1 cellular context compared by ENCODE assay signal in genomic region chr22:17628304-17629166, GRCh38.
TF ChIP-seq lines count a peak whose summit lies in the region.

ATP6V1E1 (minus strand) TSS chr22:17628749; CDS start chr22:17628635, 114 bp downstream.

TF ChIP-seq in K562, 482 proteins besides CTCF, POLR2A, EP300 and RAD21 (continued from another document and continues in another):
- TF ChIP-seq PBX2 (CRISPR knock-in tag; IDR thresholded peaks at IDR 0.05; ENCODE audit: low read depth) (no peak), PBX2 (tag; conservative IDR thresholded peaks at IDR 0.05; ENCODE audit: low read depth) (no peak), PKNOX1 (IDR thresholded peaks at IDR 0.05) (peak; percentile 56), PREB (CRISPR knock-in tag; IDR thresholded peaks at IDR 0.05) (peak; percentile 74; the same call in 1 of the 2 replicates), ZNF175 (CRISPR knock-in tag; IDR thresholded peaks at IDR 0.05; ENCODE audit: low read depth) (no peak; the same call in 1 of the 2 replicates), ATF6 (CRISPR knock-in tag; IDR thresholded peaks at IDR 0.05) (peak; percentile 73; the same call in 1 of the 2 replicates), RNF2 (IDR thresholded peaks at IDR 0.05) (no peak), HDAC8 (tag; IDR thresholded peaks at IDR 0.05) (0 out of 2 replicates have a peak, but pooled peaks have one; percentile 56), PRMT5 (CRISPR knock-in tag; IDR thresholded peaks at IDR 0.05) (no peak), DACH1 (IDR thresholded peaks at IDR 0.05; ENCODE audit: partially characterized antibody) (no peak), NFIC (IDR thresholded peaks at IDR 0.05) (no peak), SRSF1 (IDR thresholded peaks at IDR 0.05; ENCODE audit: low read depth, low read length) (no peak), PHB (CRISPR knock-in tag; IDR thresholded peaks at IDR 0.05) (0 out of 2 replicates have a peak, but pooled peaks have one; percentile 74), ZNF263 (CRISPR knock-in tag; IDR thresholded peaks at IDR 0.05; ENCODE audit: borderline replicate concordance) (no peak; the same call in 1 of the 2 replicates), PHF8 (IDR thresholded peaks at IDR 0.05; ENCODE audit: borderline replicate concordance, low read length) (peak; percentile 97), BRF2 (IDR thresholded peaks at IDR 0.05; ENCODE audit: borderline replicate concordance, insufficient read depth, insufficient read length) (no peak), SIX5 (IDR thresholded peaks at IDR 0.05; ENCODE audit: borderline replicate concordance in 1 of 2, insufficient read depth in 1 of 2, low read depth in 1 of 2, low read length in 2 of 2) (no peak), EP400 (IDR thresholded peaks at IDR 0.05) (peak; percentile 93), ZNF551 (CRISPR knock-in tag; IDR thresholded peaks at IDR 0.05) (no peak), PCBP1 (IDR thresholded peaks at IDR 0.05; ENCODE audit: low read depth, low read length, poor library complexity, severe bottlenecking) (no peak), HNRNPK (IDR thresholded peaks at IDR 0.05; ENCODE audit: low read depth, low read length, poor library complexity, severe bottlenecking) (no peak), BRF1 (IDR thresholded peaks at IDR 0.05; ENCODE audit: borderline replicate concordance, extremely low read depth, insufficient read length) (no peak), TFAM (CRISPR knock-in tag; conservative IDR thresholded peaks at IDR 0.05) (no peak), RHOXF2B (CRISPR knock-in tag; conservative IDR thresholded peaks at IDR 0.05) (peak; percentile 80; the same call in 1 of the 2 replicates), ILK (tag; IDR thresholded peaks at IDR 0.05; ENCODE audit: borderline replicate concordance, low read depth) (no peak), MTF1 (CRISPR knock-in tag; IDR thresholded peaks at IDR 0.05; ENCODE audit: borderline replicate concordance) (no peak), SRSF3 (IDR thresholded peaks at IDR 0.05; ENCODE audit: insufficient read depth, low read length) (no peak), GTF2E2 (tag; IDR thresholded peaks at IDR 0.05) (no peak; the same call in none of the 2 replicates), PHF21A (IDR thresholded peaks at IDR 0.05; ENCODE audit: borderline replicate concordance, low read depth) (no peak), ZNF431 (CRISPR knock-in tag; IDR thresholded peaks at IDR 0.05) (no peak), NUFIP1 (IDR thresholded peaks at IDR 0.05; ENCODE audit: partially characterized antibody) (no peak), YBX1 (IDR thresholded peaks at IDR 0.05) (no peak), CCNT2 (IDR thresholded peaks at IDR 0.05; ENCODE audit: borderline replicate concordance, extremely low read depth, insufficient read length, low read depth, low read length) (no peak)
- TF ChIP-seq, protein P1, sequence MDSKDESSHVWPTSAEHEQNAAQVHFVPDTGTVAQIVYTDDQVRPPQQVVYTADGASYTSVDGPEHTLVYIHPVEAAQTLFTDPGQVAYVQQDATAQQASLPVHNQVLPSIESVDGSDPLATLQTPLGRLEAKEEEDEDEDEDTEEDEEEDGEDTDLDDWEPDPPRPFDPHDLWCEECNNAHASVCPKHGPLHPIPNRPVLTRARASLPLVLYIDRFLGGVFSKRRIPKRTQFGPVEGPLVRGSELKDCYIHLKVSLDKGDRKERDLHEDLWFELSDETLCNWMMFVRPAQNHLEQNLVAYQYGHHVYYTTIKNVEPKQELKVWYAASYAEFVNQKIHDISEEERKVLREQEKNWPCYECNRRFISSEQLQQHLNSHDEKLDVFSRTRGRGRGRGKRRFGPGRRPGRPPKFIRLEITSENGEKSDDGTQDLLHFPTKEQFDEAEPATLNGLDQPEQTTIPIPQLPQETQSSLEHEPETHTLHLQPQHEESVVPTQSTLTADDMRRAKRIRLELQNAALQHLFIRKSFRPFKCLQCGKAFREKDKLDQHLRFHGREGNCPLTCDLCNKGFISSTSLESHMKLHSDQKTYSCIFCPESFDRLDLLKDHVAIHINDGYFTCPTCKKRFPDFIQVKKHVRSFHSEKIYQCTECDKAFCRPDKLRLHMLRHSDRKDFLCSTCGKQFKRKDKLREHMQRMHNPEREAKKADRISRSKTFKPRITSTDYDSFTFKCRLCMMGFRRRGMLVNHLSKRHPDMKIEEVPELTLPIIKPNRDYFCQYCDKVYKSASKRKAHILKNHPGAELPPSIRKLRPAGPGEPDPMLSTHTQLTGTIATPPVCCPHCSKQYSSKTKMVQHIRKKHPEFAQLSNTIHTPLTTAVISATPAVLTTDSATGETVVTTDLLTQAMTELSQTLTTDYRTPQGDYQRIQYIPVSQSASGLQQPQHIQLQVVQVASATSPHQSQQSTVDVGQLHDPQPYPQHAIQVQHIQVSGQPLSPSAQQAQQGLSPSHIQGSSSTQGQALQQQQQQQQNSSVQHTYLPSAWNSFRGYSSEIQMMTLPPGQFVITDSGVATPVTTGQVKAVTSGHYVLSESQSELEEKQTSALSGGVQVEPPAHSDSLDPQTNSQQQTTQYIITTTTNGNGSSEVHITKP (IDR thresholded peaks at IDR 0.05; ENCODE audit: partially characterized antibody): no peak
- TF ChIP-seq, protein P2, sequence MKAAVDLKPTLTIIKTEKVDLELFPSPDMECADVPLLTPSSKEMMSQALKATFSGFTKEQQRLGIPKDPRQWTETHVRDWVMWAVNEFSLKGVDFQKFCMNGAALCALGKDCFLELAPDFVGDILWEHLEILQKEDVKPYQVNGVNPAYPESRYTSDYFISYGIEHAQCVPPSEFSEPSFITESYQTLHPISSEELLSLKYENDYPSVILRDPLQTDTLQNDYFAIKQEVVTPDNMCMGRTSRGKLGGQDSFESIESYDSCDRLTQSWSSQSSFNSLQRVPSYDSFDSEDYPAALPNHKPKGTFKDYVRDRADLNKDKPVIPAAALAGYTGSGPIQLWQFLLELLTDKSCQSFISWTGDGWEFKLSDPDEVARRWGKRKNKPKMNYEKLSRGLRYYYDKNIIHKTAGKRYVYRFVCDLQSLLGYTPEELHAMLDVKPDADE (conservative IDR thresholded peaks at IDR 0.05; ENCODE audit: control insufficient read depth, low read depth, low read length): peak; percentile 45
- TF ChIP-seq, protein P3, sequence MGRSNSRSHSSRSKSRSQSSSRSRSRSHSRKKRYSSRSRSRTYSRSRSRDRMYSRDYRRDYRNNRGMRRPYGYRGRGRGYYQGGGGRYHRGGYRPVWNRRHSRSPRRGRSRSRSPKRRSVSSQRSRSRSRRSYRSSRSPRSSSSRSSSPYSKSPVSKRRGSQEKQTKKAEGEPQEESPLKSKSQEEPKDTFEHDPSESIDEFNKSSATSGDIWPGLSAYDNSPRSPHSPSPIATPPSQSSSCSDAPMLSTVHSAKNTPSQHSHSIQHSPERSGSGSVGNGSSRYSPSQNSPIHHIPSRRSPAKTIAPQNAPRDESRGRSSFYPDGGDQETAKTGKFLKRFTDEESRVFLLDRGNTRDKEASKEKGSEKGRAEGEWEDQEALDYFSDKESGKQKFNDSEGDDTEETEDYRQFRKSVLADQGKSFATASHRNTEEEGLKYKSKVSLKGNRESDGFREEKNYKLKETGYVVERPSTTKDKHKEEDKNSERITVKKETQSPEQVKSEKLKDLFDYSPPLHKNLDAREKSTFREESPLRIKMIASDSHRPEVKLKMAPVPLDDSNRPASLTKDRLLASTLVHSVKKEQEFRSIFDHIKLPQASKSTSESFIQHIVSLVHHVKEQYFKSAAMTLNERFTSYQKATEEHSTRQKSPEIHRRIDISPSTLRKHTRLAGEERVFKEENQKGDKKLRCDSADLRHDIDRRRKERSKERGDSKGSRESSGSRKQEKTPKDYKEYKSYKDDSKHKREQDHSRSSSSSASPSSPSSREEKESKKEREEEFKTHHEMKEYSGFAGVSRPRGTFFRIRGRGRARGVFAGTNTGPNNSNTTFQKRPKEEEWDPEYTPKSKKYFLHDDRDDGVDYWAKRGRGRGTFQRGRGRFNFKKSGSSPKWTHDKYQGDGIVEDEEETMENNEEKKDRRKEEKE (IDR thresholded peaks at IDR 0.05; ENCODE audit: borderline replicate concordance in 1 of 2, control insufficient read depth in 1 of 2, low read depth in 2 of 2, low read length in 1 of 2): no peak
- TF ChIP-seq, protein P4, sequence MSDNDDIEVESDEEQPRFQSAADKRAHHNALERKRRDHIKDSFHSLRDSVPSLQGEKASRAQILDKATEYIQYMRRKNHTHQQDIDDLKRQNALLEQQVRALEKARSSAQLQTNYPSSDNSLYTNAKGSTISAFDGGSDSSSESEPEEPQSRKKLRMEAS (CRISPR knock-in tag; IDR thresholded peaks at IDR 0.05): no peak
- TF ChIP-seq, protein P5, sequence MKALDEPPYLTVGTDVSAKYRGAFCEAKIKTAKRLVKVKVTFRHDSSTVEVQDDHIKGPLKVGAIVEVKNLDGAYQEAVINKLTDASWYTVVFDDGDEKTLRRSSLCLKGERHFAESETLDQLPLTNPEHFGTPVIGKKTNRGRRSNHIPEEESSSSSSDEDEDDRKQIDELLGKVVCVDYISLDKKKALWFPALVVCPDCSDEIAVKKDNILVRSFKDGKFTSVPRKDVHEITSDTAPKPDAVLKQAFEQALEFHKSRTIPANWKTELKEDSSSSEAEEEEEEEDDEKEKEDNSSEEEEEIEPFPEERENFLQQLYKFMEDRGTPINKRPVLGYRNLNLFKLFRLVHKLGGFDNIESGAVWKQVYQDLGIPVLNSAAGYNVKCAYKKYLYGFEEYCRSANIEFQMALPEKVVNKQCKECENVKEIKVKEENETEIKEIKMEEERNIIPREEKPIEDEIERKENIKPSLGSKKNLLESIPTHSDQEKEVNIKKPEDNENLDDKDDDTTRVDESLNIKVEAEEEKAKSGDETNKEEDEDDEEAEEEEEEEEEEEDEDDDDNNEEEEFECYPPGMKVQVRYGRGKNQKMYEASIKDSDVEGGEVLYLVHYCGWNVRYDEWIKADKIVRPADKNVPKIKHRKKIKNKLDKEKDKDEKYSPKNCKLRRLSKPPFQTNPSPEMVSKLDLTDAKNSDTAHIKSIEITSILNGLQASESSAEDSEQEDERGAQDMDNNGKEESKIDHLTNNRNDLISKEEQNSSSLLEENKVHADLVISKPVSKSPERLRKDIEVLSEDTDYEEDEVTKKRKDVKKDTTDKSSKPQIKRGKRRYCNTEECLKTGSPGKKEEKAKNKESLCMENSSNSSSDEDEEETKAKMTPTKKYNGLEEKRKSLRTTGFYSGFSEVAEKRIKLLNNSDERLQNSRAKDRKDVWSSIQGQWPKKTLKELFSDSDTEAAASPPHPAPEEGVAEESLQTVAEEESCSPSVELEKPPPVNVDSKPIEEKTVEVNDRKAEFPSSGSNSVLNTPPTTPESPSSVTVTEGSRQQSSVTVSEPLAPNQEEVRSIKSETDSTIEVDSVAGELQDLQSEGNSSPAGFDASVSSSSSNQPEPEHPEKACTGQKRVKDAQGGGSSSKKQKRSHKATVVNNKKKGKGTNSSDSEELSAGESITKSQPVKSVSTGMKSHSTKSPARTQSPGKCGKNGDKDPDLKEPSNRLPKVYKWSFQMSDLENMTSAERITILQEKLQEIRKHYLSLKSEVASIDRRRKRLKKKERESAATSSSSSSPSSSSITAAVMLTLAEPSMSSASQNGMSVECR (CRISPR knock-in tag; IDR thresholded peaks at IDR 0.05): peak; percentile 69
